In the genomic region with DNA sequence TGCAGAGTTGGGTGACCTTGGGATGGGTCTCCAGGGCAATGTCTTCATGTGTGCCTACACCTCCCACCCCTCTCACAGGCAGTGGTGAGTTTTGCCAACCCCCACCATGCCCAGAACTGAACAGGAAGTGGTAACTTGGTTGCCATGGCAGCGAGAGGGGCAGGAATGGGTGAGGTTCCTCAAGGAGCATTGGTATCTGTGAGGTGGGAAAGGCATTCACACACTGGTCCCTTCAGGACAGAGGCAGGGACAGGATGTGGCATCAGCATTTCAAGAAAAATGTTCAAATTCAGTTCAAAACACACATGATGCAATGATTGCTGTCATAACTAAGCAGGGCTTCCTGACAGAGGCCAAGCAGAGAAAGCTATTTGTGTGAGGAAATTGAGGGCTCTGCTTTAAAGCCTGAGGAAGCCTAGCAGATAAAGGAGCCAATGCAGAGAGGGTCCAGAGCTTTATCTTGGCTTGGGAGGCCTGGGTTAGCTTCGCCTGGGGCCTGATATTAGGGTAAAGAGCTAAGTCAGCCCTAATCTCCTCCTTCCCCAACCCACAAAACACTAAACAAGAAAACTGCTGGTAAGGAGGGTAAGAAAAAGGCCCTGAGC, we compare ENCODE assay signal across 8 cellular contexts. TPM values are rescaled to one million over a fixed set of nuclear protein-coding genes. Genes with fewer than 3 reads are reported as not detected.
DNase-seq lines count a peak whose midpoint lies in the region; ATAC-seq, FAIRE-seq and TF ChIP-seq lines count a peak whose summit lies in the region.

No MANE protein-coding gene starts in this region.

- no peak for TF ChIP-seq RAD21 in GM12878 (IDR thresholded peaks at IDR 0.05; ENCODE audit: insufficient read depth, low read depth, low read length)

- H3K27ac ChIP-seq in CD4-positive, alpha-beta memory T cell (ENCODE audit: low read depth, low read length): peak overlapping the region; percentile 78
- peak overlapping the region; percentile 94 for H3K27ac ChIP-seq in GM12878 (ENCODE audit: control insufficient read depth, insufficient read depth)
- H3K27ac ChIP-seq in naive thymus-derived CD4-positive, alpha-beta T cell (ENCODE audit: low read depth, low read length): peak overlapping the region; percentile 88

- peak; percentile 62 to 79 (median 73) for DNase-seq in CD4-positive, alpha-beta memory T cell
- DNase-seq in T-helper 22 cell (ENCODE audit: low read depth): peak; percentile 11
- peak; percentile 58 for DNase-seq in GM12878 (ENCODE audit: low read depth, low spot score)
- DNase-seq in naive thymus-derived CD4-positive, alpha-beta T cell: peak; percentile 34 to 87 (median 78)
- DNase-seq in NCI-H1436 treated with DMSO at 0.1 percent for 48 hours (lab: John Stamatoyannopoulos, UW): no peak
- no peak for DNase-seq in NCI-H2029 treated with DMSO at 0.1 percent for 48 hours (lab: John Stamatoyannopoulos, UW)

- no peak for TF ChIP-seq EP300 in GM12878 (IDR thresholded peaks at IDR 0.05; ENCODE audit: borderline replicate concordance in 1 of 2, control insufficient read depth in 1 of 2, low read depth in 2 of 2, low read length in 2 of 2)

- H3K36me3 ChIP-seq in CD4-positive, alpha-beta memory T cell (ENCODE audit: insufficient read depth, low read length): no peaks in the 10 kb centered on the region
- no peaks in the 10 kb centered on the region; a peak in 1 of 4 replicates for H3K36me3 ChIP-seq in GM12878 (ENCODE audit: control insufficient read depth in 2 of 2, insufficient read depth in 2 of 2, low read length in 1 of 2)
- peaks cover 0 to 3% (median 0%) of the 10 kb centered on the region in 3 experiments for H3K36me3 ChIP-seq in naive thymus-derived CD4-positive, alpha-beta T cell (ENCODE audit: control insufficient read depth in 2 of 3, insufficient read depth in 3 of 3, low read length in 3 of 3)

- intact Hi-C loops in CD4-positive, alpha-beta memory T cell (cut with micrococcal nuclease): loop anchor here (1.0 to 2.0 kb wide), 2 partner anchors 98 to 128 kb away; a partner anchor contains a TSS
- intact Hi-C loops in GM12878 (cut with micrococcal nuclease; ENCODE audit: unreplicated experiment): no loop called here
- intact Hi-C loops in naive thymus-derived CD4-positive, alpha-beta T cell (cut with micrococcal nuclease): loop anchor here (1.0 to 5.0 kb wide), 7 partner anchors 18 to 347 kb away; a partner anchor contains a TSS

- in situ Hi-C loops in GM12878 (cut with MboI): no loop called here

- CTCF ChIA-PET in CD4-positive, alpha-beta memory T cell (lab: Charles Lee; ENCODE audit: partially characterized antibody): interaction anchor here (0.8 to 3.2 kb wide), 9 partner anchors 8 to 161 kb away, joined by 3 to 18 read pairs (median 3); a partner anchor contains a TSS
- CTCF ChIA-PET in GM12878 (lab: Yijun Ruan, JAX): interaction anchor here (0.7 to 3.2 kb wide), 9 partner anchors 18 to 168 kb away, joined by 3 to 26 read pairs (median 4); a partner anchor contains a TSS
- CTCF ChIA-PET in naive thymus-derived CD4-positive, alpha-beta T cell (lab: Charles Lee): interaction anchor here (1.2 to 3.0 kb wide), 4 partner anchors 10 to 483 kb away, joined by 3 to 9 read pairs (median 4); no protein-coding TSS in a partner anchor

- H3K9me3 ChIP-seq in CD4-positive, alpha-beta memory T cell (ENCODE audit: control insufficient read depth in 1 of 2, low read length in 2 of 2): no peaks in the 10 kb centered on the region
- no peaks in the 10 kb centered on the region for H3K9me3 ChIP-seq in GM12878 (replicated peaks; ENCODE audit: control insufficient read depth, insufficient read depth, low read length)
- no peaks in the 10 kb centered on the region for H3K9me3 ChIP-seq in naive thymus-derived CD4-positive, alpha-beta T cell (ENCODE audit: control insufficient read depth in 2 of 3, low read length in 3 of 3)

- peak; percentile 18 for FAIRE-seq in GM12878 (lab: Jason Lieb, UNC)

- SMC1A ChIA-PET in GM12878 (lab: Charles Lee; ENCODE audit: uncharacterized antibody, unreplicated experiment): interaction anchor here (0.6 to 3.5 kb wide), 16 partner anchors 9 to 1641 kb away, joined by 3 to 27 read pairs (median 5); no protein-coding TSS in a partner anchor

- H3K27me3 Mint-ChIP-seq in CD4-positive, alpha-beta memory T cell: no peaks in the 10 kb centered on the region
- no peaks in the 10 kb centered on the region for H3K27me3 Mint-ChIP-seq in naive thymus-derived CD4-positive, alpha-beta T cell

- H3K4me3 ChIP-seq in CD4-positive, alpha-beta memory T cell (ENCODE audit: low read length in 2 of 2): peak overlapping the region; percentile 5 to 37
- peak overlapping the region; percentile 37 for H3K4me3 ChIP-seq in GM12878
- peak overlapping the region; percentile 26 for H3K4me3 ChIP-seq in naive thymus-derived CD4-positive, alpha-beta T cell (ENCODE audit: low read length)

- POLR2A ChIA-PET in CD4-positive, alpha-beta memory T cell (lab: Charles Lee; ENCODE audit: partially characterized antibody): interaction anchor here (0.7 to 1.8 kb wide), 7 partner anchors 18 to 144 kb away, joined by 3 to 15 read pairs (median 3); a partner anchor contains a TSS
- POLR2A ChIA-PET in GM12878 (lab: Charles Lee): interaction anchor here (1.0 to 2.2 kb wide), 6 partner anchors 14 to 133 kb away, joined by 3 to 11 read pairs (median 4); a partner anchor contains a TSS
- POLR2A ChIA-PET in naive thymus-derived CD4-positive, alpha-beta T cell (lab: Charles Lee): interaction anchor here (0.6 to 1.8 kb wide), 3 partner anchors 24 to 128 kb away, joined by 3 to 8 read pairs (median 4); a partner anchor contains a TSS

- TF ChIP-seq POLR2A in GM12878 (IDR thresholded peaks at IDR 0.05; ENCODE audit: low read depth, low read length): no peak

- BruUV-seq in GM12878 (replicated peaks; lab: Mats Ljungman, UMichigan): TSS peak; percentile 84

- peak overlapping the region; percentile 68 to 86 (median 78) for H3K4me3 Mint-ChIP-seq in CD4-positive, alpha-beta memory T cell
- H3K4me3 Mint-ChIP-seq in naive thymus-derived CD4-positive, alpha-beta T cell: peak overlapping the region; percentile 76 to 84 (median 82)

- H4K20me1 ChIP-seq in GM12878 (ENCODE audit: control insufficient read depth, insufficient read depth): no peaks in the 10 kb centered on the region

- peaks cover 51 to 95% (median 65%) of the 10 kb centered on the region in 4 donors for H3K4me1 Mint-ChIP-seq in CD4-positive, alpha-beta memory T cell
- H3K4me1 Mint-ChIP-seq in naive thymus-derived CD4-positive, alpha-beta T cell: peaks cover 52 to 93% (median 83%) of the 10 kb centered on the region in 7 donors

- RAD21 ChIA-PET in GM12878 (lab: Charles Lee; ENCODE audit: unreplicated experiment): interaction anchor here (0.6 to 3.2 kb wide), 11 partner anchors 18 to 332 kb away, joined by 3 to 30 read pairs (median 5); a partner anchor contains a TSS

- peak overlapping the region; percentile 94 to 98 (median 97) for H3K27ac Mint-ChIP-seq in CD4-positive, alpha-beta memory T cell
- peak overlapping the region; percentile 95 to 100 (median 98) for H3K27ac Mint-ChIP-seq in naive thymus-derived CD4-positive, alpha-beta T cell

- 0% methylated on average over 2 of the region's 2 CpGs for WGBS in GM12878 (ENCODE audit: insufficient coverage, insufficient replicate concordance, low lambda C conversion rate, missing lambda C conversion rate)

- ATAC-seq in HG02759 (IDR thresholded peaks at IDR 0.05; ENCODE audit: unreplicated experiment) (peak; percentile 33), GM12878 (peak; percentile 56), SK-N-SH treated with all-trans-retinoic acid at 6 μM for 48 hours (no peak)
- peak; percentile 79 for ATAC-seq in naive thymus-derived CD4-positive, alpha-beta T cell

- peak overlapping the region; percentile 82 for H3K4me2 ChIP-seq in GM12878 (ENCODE audit: control insufficient read depth, insufficient read depth)

- H3K36me3 Mint-ChIP-seq in CD4-positive, alpha-beta memory T cell: peaks cover 2 to 11% of the 10 kb centered on the region in 2 donors
- H3K36me3 Mint-ChIP-seq in naive thymus-derived CD4-positive, alpha-beta T cell: peaks cover 0 to 27% (median 6%) of the 10 kb centered on the region in 5 donors

- H3K9ac ChIP-seq in GM12878 (ENCODE audit: control insufficient read depth, insufficient read depth, low read length): peak overlapping the region; percentile 76

- peak overlapping the region; percentile 81 for H2AFZ ChIP-seq in GM12878 (ENCODE audit: control insufficient read depth, low read depth, low read length)

- H3K9me3 Mint-ChIP-seq in CD4-positive, alpha-beta memory T cell: peaks cover 0 to 3% (median 0%) of the 10 kb centered on the region in 8 donors
- H3K9me3 Mint-ChIP-seq in naive thymus-derived CD4-positive, alpha-beta T cell: peaks cover 0 to 2% (median 0%) of the 10 kb centered on the region in 11 donors

- peaks cover 61% of the 10 kb centered on the region for H3K4me1 ChIP-seq in CD4-positive, alpha-beta memory T cell (ENCODE audit: insufficient read depth, low read length)
- H3K4me1 ChIP-seq in GM12878 (ENCODE audit: control insufficient read depth, insufficient read depth, low read length): peaks cover 32% of the 10 kb centered on the region
- H3K4me1 ChIP-seq in naive thymus-derived CD4-positive, alpha-beta T cell (ENCODE audit: control insufficient read depth in 2 of 2, insufficient read depth in 2 of 2, low read length in 2 of 2): peaks cover 47 to 55% of the 10 kb centered on the region in 2 donors

- H3K79me2 ChIP-seq in GM12878 (ENCODE audit: control insufficient read depth, insufficient read depth, low read length): peaks cover 2% of the 10 kb centered on the region; the same call in 1 of the 2 replicates

- no peaks in the 10 kb centered on the region for H3K27me3 ChIP-seq in CD4-positive, alpha-beta memory T cell (ENCODE audit: insufficient read depth, low read length)
- no peaks in the 10 kb centered on the region for H3K27me3 ChIP-seq in GM12878 (replicated peaks in 1 of 2; ENCODE audit: control insufficient read depth in 2 of 2, insufficient read depth in 2 of 2, low read length in 1 of 2)
- H3K27me3 ChIP-seq in naive thymus-derived CD4-positive, alpha-beta T cell (ENCODE audit: control insufficient read depth in 2 of 2, insufficient read depth in 2 of 2, low read length in 2 of 2): no peaks in the 10 kb centered on the region

- no peak for TF ChIP-seq CTCF in GM12878 (IDR thresholded peaks at IDR 0.05 in 2 of 3, conservative IDR thresholded peaks at IDR 0.05 in 1 of 3; ENCODE audit: control insufficient read depth in 2 of 3, extremely low read depth in 1 of 3, insufficient read depth in 1 of 3, low read depth in 3 of 3, low read length in 3 of 3)

RNA-seq across cellular contexts. Expression of a gene that starts 0.6 kb away (rescaled TPM):
- under 1 TPM; 0.35 to 0.39 TPM for total RNA-seq in CD4-positive, alpha-beta memory T cell
- 1 to 10 TPM; 1.6 to 4.8 TPM for polyA plus RNA-seq in CD4-positive, alpha-beta memory T cell
- 21.1 and 21.6 TPM in 2 replicates for total RNA-seq in GM12878 (2013; cell fraction: nucleolus; rRNA removed)
- total RNA-seq in GM12878 (2014; rRNA removed) (9.1 and 11.0 TPM in 2 replicates), GM12878 (2014; rRNA removed; fragmentation: Illumina TruSeq; extraction: Trizol) (6.1 and 6.6 TPM in 2 replicates), GM12878 (2021) (6.8 and 8.2 TPM in 2 replicates)
- polyA plus RNA-seq in GM12878 (2011; ENCODE audit: low read depth): 3.5 TPM
- polyA plus RNA-seq in GM12878 (2011; rRNA removed) (1.2 and 1.7 TPM in 2 replicates), GM12878 (2014; fragmentation: Illumina TruSeq; extraction: Trizol) (5.9 and 9.0 TPM in 2 replicates), GM12878 (2014; fragmentation: Nextera tagmentation; extraction: Ambion mirVana) (under 1 TPM; 0.49 to 0.79 TPM), GM12878 (2014; rRNA removed) (7.0 and 7.2 TPM in 2 replicates), GM12878 (2016; fragmentation: Nextera tagmentation; extraction: Ambion mirVana) (1 to 10 TPM; 7.4 to 7.7 TPM)
- 1.9 and 2.3 TPM in 2 replicates for polyA plus RNA-seq in GM12878 (2011; cell fraction: cytosol; rRNA removed)
- polyA plus RNA-seq in GM12878 (2011; cell fraction: nucleus; rRNA removed): 1.3 and 1.4 TPM in 2 replicates
- polyA plus RNA-seq in GM12878 (2012): 5.2 and 14.1 TPM in 2 replicates
- 1.8 and 2.3 TPM in 2 replicates for polyA minus RNA-seq in GM12878 (2011; rRNA and poly(A)+ RNA removed)
- polyA minus RNA-seq in GM12878 (2011; cell fraction: cytosol; rRNA and poly(A)+ RNA removed): 0.31 and 0.40 TPM in 2 replicates
- polyA minus RNA-seq in GM12878 (2011; cell fraction: nucleus; rRNA and poly(A)+ RNA removed): 0.24 and 0.57 TPM in 2 replicates
- 10 to 100 TPM in 1 of 5 experiments, 1 to 10 TPM in 2, under 1 TPM in 2; 0.54 to 19.8 (median 3.7) TPM for total RNA-seq in naive thymus-derived CD4-positive, alpha-beta T cell
- 1 to 10 TPM; 1.8 to 5.4 TPM for polyA plus RNA-seq in naive thymus-derived CD4-positive, alpha-beta T cell

RNA-seq across cellular contexts. Expression of a gene that starts 27.8 kb away (rescaled TPM):
- not detected for total RNA-seq in CD4-positive, alpha-beta memory T cell
- polyA plus RNA-seq in CD4-positive, alpha-beta memory T cell: not detected
- total RNA-seq in GM12878 (2013; cell fraction: nucleolus; rRNA removed): 0.15 TPM in 1 of 2 replicates, not detected in the other
- total RNA-seq in GM12878 (2014; rRNA removed) (not detected in 2 replicates), GM12878 (2014; rRNA removed; fragmentation: Illumina TruSeq; extraction: Trizol) (not detected in 2 replicates), GM12878 (2021) (not detected in 2 replicates)
- not detected for polyA plus RNA-seq in GM12878 (2011; ENCODE audit: low read depth)
- polyA plus RNA-seq in GM12878 (2011; rRNA removed) (0.03 TPM in 1 of 2 replicates, not detected in the other), GM12878 (2014; fragmentation: Illumina TruSeq; extraction: Trizol) (not detected in 2 replicates), GM12878 (2014; fragmentation: Nextera tagmentation; extraction: Ambion mirVana) (not detected), GM12878 (2014; rRNA removed) (not detected in 2 replicates), GM12878 (2016; fragmentation: Nextera tagmentation; extraction: Ambion mirVana) (not detected)
- not detected in 2 replicates for polyA plus RNA-seq in GM12878 (2011; cell fraction: cytosol; rRNA removed)
- not detected in 2 replicates for polyA plus RNA-seq in GM12878 (2011; cell fraction: nucleus; rRNA removed)
- not detected in 2 replicates for polyA plus RNA-seq in GM12878 (2012)
- polyA minus RNA-seq in GM12878 (2011; rRNA and poly(A)+ RNA removed): not detected in 2 replicates
- not detected in 2 replicates for polyA minus RNA-seq in GM12878 (2011; cell fraction: cytosol; rRNA and poly(A)+ RNA removed)
- polyA minus RNA-seq in GM12878 (2011; cell fraction: nucleus; rRNA and poly(A)+ RNA removed): not detected in 2 replicates
- total RNA-seq in naive thymus-derived CD4-positive, alpha-beta T cell: 1 to 10 TPM in 1 of 5 experiments, not detected in 4; 3.1 TPM
- not detected for polyA plus RNA-seq in naive thymus-derived CD4-positive, alpha-beta T cell

RNA-seq across cellular contexts. Expression of a gene that starts 37.5 kb away (rescaled TPM):
- 1 to 10 TPM; 2.7 to 4.0 TPM for total RNA-seq in CD4-positive, alpha-beta memory T cell
- not detected for polyA plus RNA-seq in CD4-positive, alpha-beta memory T cell
- not detected in 2 replicates for total RNA-seq in GM12878 (2013; cell fraction: nucleolus; rRNA removed)
- total RNA-seq in GM12878 (2014; rRNA removed) (not detected in 2 replicates), GM12878 (2014; rRNA removed; fragmentation: Illumina TruSeq; extraction: Trizol) (not detected in 2 replicates), GM12878 (2021) (not detected in 2 replicates)
- polyA plus RNA-seq in GM12878 (2011; ENCODE audit: low read depth): not detected
- polyA plus RNA-seq in GM12878 (2011; rRNA removed) (not detected in 2 replicates), GM12878 (2014; fragmentation: Illumina TruSeq; extraction: Trizol) (not detected in 2 replicates), GM12878 (2014; fragmentation: Nextera tagmentation; extraction: Ambion mirVana) (not detected), GM12878 (2014; rRNA removed) (not detected in 2 replicates), GM12878 (2016; fragmentation: Nextera tagmentation; extraction: Ambion mirVana) (not detected)
- polyA plus RNA-seq in GM12878 (2011; cell fraction: cytosol; rRNA removed): not detected in 2 replicates
- polyA plus RNA-seq in GM12878 (2011; cell fraction: nucleus; rRNA removed): not detected in 2 replicates
- not detected in 2 replicates for polyA plus RNA-seq in GM12878 (2012)
- not detected in 2 replicates for polyA minus RNA-seq in GM12878 (2011; rRNA and poly(A)+ RNA removed)
- not detected in 2 replicates for polyA minus RNA-seq in GM12878 (2011; cell fraction: cytosol; rRNA and poly(A)+ RNA removed)
- polyA minus RNA-seq in GM12878 (2011; cell fraction: nucleus; rRNA and poly(A)+ RNA removed): not detected in 2 replicates
- total RNA-seq in naive thymus-derived CD4-positive, alpha-beta T cell: 1 to 10 TPM in 2 of 5 experiments, not detected in 3; 3.1 to 3.2 TPM
- not detected for polyA plus RNA-seq in naive thymus-derived CD4-positive, alpha-beta T cell

RNA-seq across cellular contexts. Expression of a gene that starts 46.3 kb away (rescaled TPM):
- total RNA-seq in CD4-positive, alpha-beta memory T cell: not detected
- polyA plus RNA-seq in CD4-positive, alpha-beta memory T cell: not detected
- total RNA-seq in GM12878 (2013; cell fraction: nucleolus; rRNA removed): not detected in 2 replicates
- not detected in 2 replicates for total RNA-seq in GM12878 (2014; rRNA removed)
- not detected in 2 replicates for total RNA-seq in GM12878 (2014; rRNA removed; fragmentation: Illumina TruSeq; extraction: Trizol)
- total RNA-seq in GM12878 (2021): not detected in 2 replicates
- not detected for polyA plus RNA-seq in GM12878 (2011; ENCODE audit: low read depth)
- polyA plus RNA-seq in GM12878 (2011; rRNA removed): not detected in 2 replicates
- not detected in 2 replicates for polyA plus RNA-seq in GM12878 (2011; cell fraction: cytosol; rRNA removed)
- polyA plus RNA-seq in GM12878 (2011; cell fraction: nucleus; rRNA removed): not detected in 2 replicates
- polyA plus RNA-seq in GM12878 (2012): not detected in 2 replicates
- not detected in 2 replicates for polyA plus RNA-seq in GM12878 (2014; fragmentation: Illumina TruSeq; extraction: Trizol)
- not detected for polyA plus RNA-seq in GM12878 (2014; fragmentation: Nextera tagmentation; extraction: Ambion mirVana)
- not detected in 2 replicates for polyA plus RNA-seq in GM12878 (2014; rRNA removed)
- under 1 TPM in 1 of 2 experiments, not detected in 1; 0.21 TPM for polyA plus RNA-seq in GM12878 (2016; fragmentation: Nextera tagmentation; extraction: Ambion mirVana)
- not detected in 2 replicates for polyA minus RNA-seq in GM12878 (2011; rRNA and poly(A)+ RNA removed)
- not detected in 2 replicates for polyA minus RNA-seq in GM12878 (2011; cell fraction: cytosol; rRNA and poly(A)+ RNA removed)
- polyA minus RNA-seq in GM12878 (2011; cell fraction: nucleus; rRNA and poly(A)+ RNA removed): not detected in 2 replicates
- 1 to 10 TPM in 1 of 5 experiments, not detected in 4; 3.2 TPM for total RNA-seq in naive thymus-derived CD4-positive, alpha-beta T cell
- polyA plus RNA-seq in naive thymus-derived CD4-positive, alpha-beta T cell: not detected

Comparison
In these comparisons a context has a peak if more than half of its experiments do, and no peak if none do; other contexts are left out.
1. DNase-seq: peak in CD4-positive, alpha-beta memory T cell (5 of 5), T-helper 22 cell (single experiment), GM12878 (single experiment) and naive thymus-derived CD4-positive, alpha-beta T cell (9 of 9); none in NCI-H1436 treated with DMSO at 0.1 percent for 48 hours (single experiment) and NCI-H2029 treated with DMSO at 0.1 percent for 48 hours (single experiment).
2. Peak in every context shown above with its lines, with median percentiles within 50 percentile points of each other: H3K27ac ChIP-seq and H3K4me3 ChIP-seq.